21 cellular contexts compared by ENCODE assay signal in the genomic region with DNA sequence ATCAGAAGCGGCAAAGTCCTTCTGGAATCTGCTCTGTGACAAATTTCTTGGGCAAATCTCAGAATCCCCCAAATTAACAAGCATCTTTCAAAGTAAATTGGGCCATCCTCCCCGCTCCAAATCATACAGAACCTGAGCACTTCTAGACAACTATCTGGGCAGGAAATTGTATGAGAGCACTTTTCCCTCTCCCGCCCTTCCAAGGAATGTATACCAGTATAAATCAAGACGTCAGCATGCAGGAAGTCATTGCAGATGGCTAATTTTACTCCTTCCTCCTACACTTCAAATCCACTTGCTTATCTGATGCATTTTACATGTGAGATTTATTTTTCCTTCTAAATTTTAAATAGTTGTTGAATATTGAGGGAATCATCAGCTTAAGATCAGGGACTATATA. TPM values are rescaled to one million over a fixed set of nuclear protein-coding genes. Genes with fewer than 3 reads are reported as not detected.
"Had no signal": no experiment of that assay in that cellular context is flagged by ENCODE, and none has a peak within 500 bp of the region (broad histone marks: within the 10 kb centered on the region; RNA-seq: fewer than 3 reads in every experiment).

No MANE protein-coding gene starts in this region.

- ATAC-seq: activated CD4-positive, alpha-beta T cell treated with anti-CD3 and anti-CD28 coated beads for 36 hours; activated naive CD4-positive, alpha-beta T cell treated with anti-CD3 and anti-CD28 coated beads, Interleukin-2, amount 50 U/mL, for 72 hours; left lobe of liver; psoas muscle; right lobe of liver; T-helper 17 cell had no signal

- H3K27ac ChIP-seq: adrenal gland, cardiac muscle cell, psoas muscle, right lobe of liver, thyroid gland, uterus had no signal

- H3K27me3 ChIP-seq: adrenal gland, cardiac muscle cell, right lobe of liver, thyroid gland, uterus had no signal

- H3K4me1 ChIP-seq: adrenal gland, psoas muscle, right lobe of liver, thyroid gland, uterus had no signal

- H3K36me3 ChIP-seq: adrenal gland, cardiac muscle cell, right lobe of liver, thyroid gland, uterus had no signal

- H3K4me3 ChIP-seq: adrenal gland, cardiac muscle cell, psoas muscle, right lobe of liver, thyroid gland, uterus had no signal

- H3K9me3 ChIP-seq: adrenal gland, psoas muscle, right lobe of liver, thyroid gland, uterus had no signal

- FAIRE-seq: islet of Langerhans had no signal

- DNase-seq: activated CD4-positive, alpha-beta T cell treated with anti-CD3 and anti-CD28 coated beads for 36 hours; activated CD4-positive, alpha-beta T cell treated with anti-CD3 and anti-CD28 coated beads, Interleukin-2, amount 50 U/mL, for 48 hours; activated gamma-delta T cell treated with Interleukin-2 at 50 U/mL for 16 hours; activated T-cell treated with anti-CD3 and anti-CD28 coated beads for 4 hours; adrenal gland; effector CD8-positive, alpha-beta T cell; foreskin fibroblast; hippocampal formation; psoas muscle; right lobe of liver; stimulated activated CD8-positive, alpha-beta memory T cell treated with anti-CD3 and anti-CD28 coated beads, Interleukin-4, amount 100 ng/mL, for 48 hours; stimulated activated naive CD4-positive, alpha-beta T cell; T-helper 17 cell; thyroid gland; uterus had no signal

RNA-seq across cellular contexts. Expression of a gene that starts 52.1 kb away (rescaled TPM):
- total RNA-seq: activated CD4-positive, alpha-beta T cell treated with anti-CD3 and anti-CD28 coated beads for 36 hours; activated naive CD4-positive, alpha-beta T cell treated with anti-CD3 and anti-CD28 coated beads, Interleukin-2, amount 50 U/mL, for 72 hours; activated T-helper 1 cell treated with anti-CD3 and anti-CD28 coated beads, Interleukin-12 subunit alpha, Interleukin-12 subunit beta, Interleukin-2, Interleukin-4 antibody, amounts not matched to agents 30 ng/mL and 10 ng/mL and 1 ng/mL, durations not matched to agents 14 hours and 24 hours and 36 hours; left lobe of liver; mononuclear cell; T-helper 17 cell had no signal
